ENCODE assay signal across 8 cellular contexts in the genomic region with DNA sequence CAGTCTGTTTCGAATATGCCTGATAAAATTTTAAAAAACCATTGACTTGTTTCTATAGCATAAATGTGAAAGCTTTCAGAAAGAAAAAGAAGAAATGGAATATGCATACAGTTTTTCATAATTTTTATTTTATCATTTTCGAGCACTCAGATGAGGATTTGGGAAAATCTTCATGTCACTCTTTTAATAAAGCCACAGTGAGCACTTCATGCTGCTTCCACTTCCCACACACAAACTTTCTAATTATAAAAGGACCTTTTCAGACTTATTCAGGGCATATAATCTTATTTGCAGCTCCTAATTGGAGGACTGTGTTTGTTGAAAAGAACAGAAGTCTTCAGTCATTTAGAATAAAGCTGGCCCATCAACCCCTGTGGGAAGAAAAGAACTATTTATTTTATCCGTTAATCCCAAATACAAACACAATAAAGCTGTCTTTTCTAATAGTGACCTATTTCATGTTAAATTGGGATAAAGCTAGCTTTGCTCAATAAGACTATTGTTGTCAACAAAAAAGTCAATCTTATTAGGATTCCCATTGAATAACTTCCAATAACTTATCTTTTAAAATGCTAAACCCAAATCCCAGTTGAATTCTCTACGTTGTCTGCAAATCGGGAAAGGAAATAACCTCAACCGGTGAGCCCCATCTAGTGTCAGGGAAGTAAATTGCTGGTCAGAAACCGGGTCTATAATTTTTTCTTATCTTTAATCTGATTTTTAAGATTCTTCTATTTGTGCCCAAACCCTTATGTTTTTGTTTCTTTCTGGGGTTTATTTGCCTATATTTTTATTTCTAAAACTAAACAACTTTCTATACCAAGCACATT.
DNase-seq lines count a peak whose midpoint lies in the region; ATAC-seq, FAIRE-seq and TF ChIP-seq lines count a peak whose summit lies in the region.

No MANE protein-coding gene starts in this region.

- no peak for TF ChIP-seq EP300 in transverse colon (IDR thresholded peaks at IDR 0.05; ENCODE audit: low read depth)

- no peaks in the 10 kb centered on the region for H3K4me1 ChIP-seq in MM.1S (ENCODE audit: low read length)
- peaks cover 0 to 3% (median 0%) of the 10 kb centered on the region in 4 donors for H3K4me1 ChIP-seq in transverse colon

- no peak overlapping the region for H3K9ac ChIP-seq in MM.1S (ENCODE audit: low read length)

- in situ Hi-C loops in astrocyte of the spinal cord (cut with HindIII; ENCODE audit: low sequenced_read_pairs) (no loop called here), transverse colon (cut with MboI; ENCODE audit: low pct_ligation_motif_present in 1 of 4, low pct_unique_long_range_greater_than_20kb in 1 of 4, low sequenced_read_pairs in 3 of 4) (no loop called here)

- no peaks in the 10 kb centered on the region for H3F3A ChIP-seq in MM.1S (ENCODE audit: insufficient read depth, low read length)

- no peak for ATAC-seq in HG03520 (IDR thresholded peaks at IDR 0.05; ENCODE audit: unreplicated experiment)

- TF ChIP-seq POLR2A in transverse colon (IDR thresholded peaks at IDR 0.05): no peak
- TF ChIP-seq POLR2A in GM12892 (IDR thresholded peaks at IDR 0.05; ENCODE audit: low read depth, low read length): no peak

- H3K9me3 ChIP-seq in MM.1S (replicated peaks; ENCODE audit: insufficient read depth, low read length): no peaks in the 10 kb centered on the region
- no peaks in the 10 kb centered on the region for H3K9me3 ChIP-seq in transverse colon

- no peaks in the 10 kb centered on the region for H3K9me2 ChIP-seq in MM.1S (replicated peaks; ENCODE audit: insufficient read depth, low read length)

- H3K27me3 ChIP-seq in MM.1S (replicated peaks; ENCODE audit: insufficient read depth, low read length): no peaks in the 10 kb centered on the region
- H3K27me3 ChIP-seq in transverse colon: no peaks in the 10 kb centered on the region

- H3K36me3 ChIP-seq in MM.1S (replicated peaks; ENCODE audit: insufficient read depth, low read length): no peaks in the 10 kb centered on the region
- H3K36me3 ChIP-seq in transverse colon: no peaks in the 10 kb centered on the region

- no peaks in the 10 kb centered on the region for H4K20me1 ChIP-seq in MM.1S (ENCODE audit: insufficient read depth, low read length)

- 14 to 27% methylated on average over 6 to 7 of the region's 7 CpGs for WGBS in transverse colon (ENCODE audit: low coverage in 1 of 2), 2 donors

- FAIRE-seq in G401.6 (lab: Jason Lieb, UNC): peak; percentile 82
- no peak for FAIRE-seq in GM12892 (lab: Jason Lieb, UNC)

- H3K79me2 ChIP-seq in MM.1S (ENCODE audit: low read length): no peaks in the 10 kb centered on the region

- no peak overlapping the region for H2AFZ ChIP-seq in MM.1S (ENCODE audit: low read length)

- DNase-seq in MM.1S: peak; percentile 31
- DNase-seq in astrocyte of the spinal cord (ENCODE audit: low read depth, low spot score): peak; percentile 48
- DNase-seq in inferior parietal cortex (ENCODE audit: extremely low spot score): peak; percentile 75
- DNase-seq in transverse colon: no peak
- no peak for DNase-seq in ecto neural progenitor cell (ENCODE audit: low spot score)
- DNase-seq in GM12892 (ENCODE audit: insufficient read length): no peak

- H3K4me3 ChIP-seq in MM.1S (ENCODE audit: low read length): no peak overlapping the region
- no peak overlapping the region for H3K4me3 ChIP-seq in astrocyte of the spinal cord (ENCODE audit: low read depth, low read length)
- H3K4me3 ChIP-seq in transverse colon: peak overlapping the region in 1 of 4 donors; percentile 11

- no peak overlapping the region for H3K4me2 ChIP-seq in MM.1S (ENCODE audit: low read depth, low read length)

- H3K27ac ChIP-seq in MM.1S (ENCODE audit: low read length) (no peak overlapping the region), transverse colon (peak overlapping the region in 3 of 4 donors; percentile 1 to 28 (median 15))

- TF ChIP-seq CTCF in MM.1S (IDR thresholded peaks at IDR 0.05; ENCODE audit: low read length) (peak; percentile 60), astrocyte of the spinal cord (IDR thresholded peaks at IDR 0.05; ENCODE audit: low read depth, low read length) (peak; percentile 61), transverse colon (IDR thresholded peaks at IDR 0.05) (peak in 4 of 5 experiments; percentile 35 to 49 (median 44))

- intact Hi-C loops in transverse colon (cut with DNase I; ENCODE audit: low total_unique reads): no loop called here

Comparison
In these comparisons a context has a peak if more than half of its experiments do, and no peak if none do; other contexts are left out.
1. DNase-seq: peak in MM.1S (single experiment), astrocyte of the spinal cord (single experiment) and inferior parietal cortex (single experiment); none in transverse colon (single experiment), ecto neural progenitor cell (single experiment) and GM12892 (single experiment).
2. Peak in every context shown above with its lines, with median percentiles within 50 percentile points of each other: CTCF ChIP-seq.